ENCODE assay signal across 9 cellular contexts in genomic region chr17:4678448-4679026, GRCh38. TPM values are rescaled to one million over a fixed set of nuclear protein-coding genes. Genes with fewer than 3 reads are reported as not detected.
DNase-seq lines count a peak whose midpoint lies in the region; ATAC-seq and TF ChIP-seq lines count a peak whose summit lies in the region.
"Had no signal": no experiment of that assay in that cellular context is flagged by ENCODE, and none has a peak within 500 bp of the region (broad histone marks: within the 10 kb centered on the region; RNA-seq: fewer than 3 reads in every experiment).

No MANE protein-coding gene starts in this region.

- no peaks in the 10 kb centered on the region for H3K9me3 ChIP-seq in BE2C

- H3K27ac Mint-ChIP-seq in HFFc6, result peak overlapping the region; percentile 84

- peak overlapping the region; percentile 59 for H3K4me3 Mint-ChIP-seq in HFFc6
- H3K4me3 Mint-ChIP-seq: GM23338 had no signal

- peak; percentile 66 for DNase-seq in AG04449 (ENCODE audit: low read depth, low spot score)
- DNase-seq in HFFc6, result peak; percentile 98
- DNase-seq in activated T-cell treated with anti-CD3 and anti-CD28 coated beads, Interleukin-2, amount 50 U/mL, for 48 hours, result peak; percentile 64 to 72
- peak; percentile 75 for DNase-seq in kidney epithelial cell (ENCODE audit: low read depth)
- no peak for DNase-seq in NCI-H82 (lab: John Stamatoyannopoulos, UW)
- no peak for DNase-seq in ureter (ENCODE audit: low spot score)
- DNase-seq in BE2C, result no peak

- H3K9me3 Mint-ChIP-seq in HFFc6, result no peaks in the 10 kb centered on the region
- H3K9me3 Mint-ChIP-seq: GM23338 had no signal

- H3K27me3 Mint-ChIP-seq in HFFc6 (ENCODE audit: insufficient read depth), result peaks cover 3% of the 10 kb centered on the region; the same call in 1 of the 2 replicates

- ATAC-seq in HG03354 (IDR thresholded peaks at IDR 0.05; ENCODE audit: poor library complexity, severe bottlenecking, unreplicated experiment), result no peak
- ATAC-seq: GM23338 had no signal

- CTCF ChIA-PET in AG04449 (lab: Yijun Ruan, JAX), result interaction anchor here (1.8 kb wide), 1 partner anchor 52 kb away, joined by 6 read pairs; no protein-coding TSS in a partner anchor

- H3K27me3 ChIP-seq in kidney epithelial cell (ENCODE audit: control insufficient read depth, insufficient read depth, low read length), result no peaks in the 10 kb centered on the region
- no peaks in the 10 kb centered on the region for H3K27me3 ChIP-seq in BE2C

- H3K4me1 ChIP-seq in BE2C, result no peaks in the 10 kb centered on the region; the same call in 1 of the 2 replicates

- H3K36me3 ChIP-seq in kidney epithelial cell (ENCODE audit: control insufficient read depth, insufficient read depth, low read length) (peaks cover 1% of the 10 kb centered on the region), BE2C (peaks cover 16% of the 10 kb centered on the region)

- H3K4me3 ChIP-seq in AG04449 (ENCODE audit: low read depth, low read length) (no peak overlapping the region), kidney epithelial cell (ENCODE audit: low read depth, low read length) (no peak overlapping the region), BE2C (ENCODE audit: low read depth, low read length) (no peak overlapping the region)
- H3K4me3 ChIP-seq: GM23338 had no signal

- TF ChIP-seq CTCF in AG04449 (IDR thresholded peaks at IDR 0.05; ENCODE audit: insufficient read depth, low read length, missing control alignments) (no peak), HFFc6 (IDR thresholded peaks at IDR 0.05) (no peak), kidney epithelial cell (IDR thresholded peaks at IDR 0.05; ENCODE audit: insufficient read depth, low read length, poor library complexity, severe bottlenecking) (no peak), BE2C (IDR thresholded peaks at IDR 0.05; ENCODE audit: low read depth, low read length) (no peak)

- POLR2A ChIA-PET in AG04449 (lab: Yijun Ruan, JAX), result no interaction called here

- peaks cover 43% of the 10 kb centered on the region for H3K36me3 Mint-ChIP-seq in HFFc6 (ENCODE audit: low read depth)

- peaks cover 54% of the 10 kb centered on the region for H3K4me1 Mint-ChIP-seq in HFFc6 (ENCODE audit: low read depth)
- H3K4me1 Mint-ChIP-seq: GM23338 had no signal

RNA-seq across cellular contexts. Expression of gene PELP1, which starts 25.4 kb away (rescaled TPM):
- 10 to 100 TPM; 52.8 to 64.9 (median 60.5) TPM for total RNA-seq in HFFc6 (2021; fragmentation: NEBNext Ultra II Directional; extraction: Animal tissue kit (Norgen Biotek cat#: 25700))
- total RNA-seq in kidney epithelial cell (33.8 and 46.2 TPM in 2 replicates), ureter (56.9 TPM)
- 57.1 TPM for polyA plus RNA-seq in BE2C (2012; ENCODE audit: insufficient read depth, insufficient read length, low read depth)

RNA-seq across cellular contexts. Expression of gene ARRB2, which starts 31.9 kb away (rescaled TPM):
- 10 to 100 TPM in 2 of 6 experiments, 1 to 10 TPM in 4; 8.0 to 10.7 (median 9.1) TPM for total RNA-seq in HFFc6 (2021; fragmentation: NEBNext Ultra II Directional; extraction: Animal tissue kit (Norgen Biotek cat#: 25700))
- total RNA-seq in kidney epithelial cell (5.8 and 6.8 TPM in 2 replicates), ureter (40.8 TPM)
- 73.0 TPM for polyA plus RNA-seq in BE2C (2012; ENCODE audit: insufficient read depth, insufficient read length, low read depth)

RNA-seq across cellular contexts. Expression of gene ALOX15, which starts 37.1 kb away (rescaled TPM):
- total RNA-seq in HFFc6 (2021; fragmentation: NEBNext Ultra II Directional; extraction: Animal tissue kit (Norgen Biotek cat#: 25700)), result not detected
- total RNA-seq in kidney epithelial cell, result not detected in 2 replicates
- total RNA-seq in ureter, result 1.2 TPM
- not detected for polyA plus RNA-seq in BE2C (2012; ENCODE audit: insufficient read depth, insufficient read length, low read depth)

RNA-seq across cellular contexts. Expression of gene MED11, which starts 52.7 kb away (rescaled TPM):
- total RNA-seq in HFFc6 (2021; fragmentation: NEBNext Ultra II Directional; extraction: Animal tissue kit (Norgen Biotek cat#: 25700)), result 10 to 100 TPM; 15.3 to 19.1 (median 17.4) TPM
- total RNA-seq in kidney epithelial cell (19.1 and 23.6 TPM in 2 replicates), ureter (19.5 TPM)
- 15.0 TPM for polyA plus RNA-seq in BE2C (2012; ENCODE audit: insufficient read depth, insufficient read length, low read depth)

Comparison
In these comparisons a context has a peak if more than half of its experiments do, and no peak if none do; other contexts are left out.
1. DNase-seq: peak in AG04449 (single experiment), HFFc6 (single experiment), activated T-cell treated with anti-CD3 and anti-CD28 coated beads, Interleukin-2, amount 50 U/mL, for 48 hours (2 of 2) and kidney epithelial cell (single experiment); none in NCI-H82 (single experiment), ureter (single experiment) and BE2C (single experiment).